In genomic region chr10:17151716-17152115, GRCh38 we compare ENCODE assay signal across 19 cellular contexts.
"Had no signal": no experiment of that assay in that cellular context is flagged by ENCODE, and none has a peak within 500 bp of the region (broad histone marks: within the 10 kb centered on the region; RNA-seq: fewer than 3 reads in every experiment).

No MANE protein-coding gene starts in this region.

- H3K36me3 ChIP-seq: cardiac muscle cell, neutrophil, right atrium auricular region, upper lobe of left lung had no signal

- DNase-seq: activated CD4-positive, alpha-beta T cell treated with anti-CD3 and anti-CD28 coated beads for 36 hours; activated CD4-positive, alpha-beta T cell treated with anti-CD3 and anti-CD28 coated beads, Interleukin-2, amount 50 U/mL, for 48 hours; activated gamma-delta T cell; amniotic stem cell; erythroblast; left ventricle myocardium superior; naive B cell; posterior cingulate gyrus; stimulated activated CD4-positive, alpha-beta T cell treated with anti-CD3 and anti-CD28 coated beads, Interleukin-2, amount 100 ng/mL, for 24 hours; stimulated activated naive CD4-positive, alpha-beta T cell treated with Interleukin-2 at 50 U/mL for 16 hours; substantia nigra; SW 1271; upper lobe of left lung had no signal

- H3K4me3 ChIP-seq: cardiac muscle cell, right atrium auricular region, upper lobe of left lung had no signal

- FAIRE-seq: endometrium, keratinocyte had no signal

- H3K4me3 Mint-ChIP-seq: activated CD4-positive, alpha-beta T cell treated with anti-CD3 and anti-CD28 coated beads for 36 hours; activated naive CD4-positive, alpha-beta T cell treated with anti-CD3 and anti-CD28 coated beads, Interleukin-2, amount 50 U/mL, for 24 hours; naive B cell had no signal

- H3K27me3 ChIP-seq: cardiac muscle cell, neutrophil, right atrium auricular region, upper lobe of left lung had no signal

- ATAC-seq: activated CD4-positive, alpha-beta T cell treated with anti-CD3 and anti-CD28 coated beads for 36 hours; left ventricle myocardium superior had no signal

- H3K9me3 Mint-ChIP-seq: activated naive CD4-positive, alpha-beta T cell treated with anti-CD3 and anti-CD28 coated beads, Interleukin-2, amount 50 U/mL, for 24 hours; naive B cell had no signal

- H3K27ac ChIP-seq: cardiac muscle cell, neutrophil, right atrium auricular region, upper lobe of left lung had no signal

- H3K4me1 Mint-ChIP-seq: activated CD4-positive, alpha-beta T cell treated with anti-CD3 and anti-CD28 coated beads for 36 hours; activated naive CD4-positive, alpha-beta T cell treated with anti-CD3 and anti-CD28 coated beads, Interleukin-2, amount 50 U/mL, for 24 hours; naive B cell had no signal

- H3K27ac Mint-ChIP-seq: activated CD4-positive, alpha-beta T cell treated with anti-CD3 and anti-CD28 coated beads for 36 hours; activated naive CD4-positive, alpha-beta T cell treated with anti-CD3 and anti-CD28 coated beads, Interleukin-2, amount 50 U/mL, for 24 hours had no signal

- H3K27me3 Mint-ChIP-seq: activated CD4-positive, alpha-beta T cell treated with anti-CD3 and anti-CD28 coated beads for 36 hours; activated naive CD4-positive, alpha-beta T cell treated with anti-CD3 and anti-CD28 coated beads, Interleukin-2, amount 50 U/mL, for 24 hours; naive B cell had no signal

- H3K9me3 ChIP-seq: neutrophil, right atrium auricular region, upper lobe of left lung had no signal

- H3K4me1 ChIP-seq: right atrium auricular region, upper lobe of left lung had no signal
